ENCODE assay signal across 9 cellular contexts in genomic region chr17:35142467-35142796, GRCh38. TPM values are rescaled to one million over a fixed set of nuclear protein-coding genes. Genes with fewer than 3 reads are reported as not detected.
DNase-seq lines count a peak whose midpoint lies in the region; ATAC-seq and TF ChIP-seq lines count a peak whose summit lies in the region.
"Had no signal": no experiment of that assay in that cellular context is flagged by ENCODE, and none has a peak within 500 bp of the region (broad histone marks: within the 10 kb centered on the region; RNA-seq: fewer than 3 reads in every experiment).

No MANE protein-coding gene starts in this region.

- peak overlapping the region; percentile 50 for H2AFZ ChIP-seq in MM.1S (ENCODE audit: low read length)
- H2AFZ ChIP-seq in neuronal stem cell (ENCODE audit: low read length) = peak overlapping the region; percentile 95

- H4K91ac ChIP-seq in neuronal stem cell (ENCODE audit: low read depth, low read length, poor library complexity) = no peak overlapping the region

- no peaks in the 10 kb centered on the region for H3K4me1 ChIP-seq in MM.1S (ENCODE audit: low read length)
- peaks cover 0 to 11% of the 10 kb centered on the region in 2 donors for H3K4me1 ChIP-seq in duodenal mucosa (ENCODE audit: control insufficient read depth in 1 of 2, insufficient read depth in 2 of 2, low read length in 2 of 2)
- no peaks in the 10 kb centered on the region for H3K4me1 ChIP-seq in neuronal stem cell (ENCODE audit: control insufficient read depth in 2 of 2, insufficient read depth in 1 of 2, low read depth in 1 of 2, low read length in 2 of 2)

- TF ChIP-seq CTCF in CD14-positive monocyte (IDR thresholded peaks at IDR 0.05) (peak; percentile 63), MM.1S (IDR thresholded peaks at IDR 0.05; ENCODE audit: low read length) (no peak)

- H4K20me1 ChIP-seq in MM.1S (ENCODE audit: insufficient read depth, low read length) = no peaks in the 10 kb centered on the region

- DNase-seq in CD14-positive monocyte (ENCODE audit: low spot score) (no peak), MM.1S (no peak), neuronal stem cell (ENCODE audit: low spot score) (no peak), NCI-H2227 treated with DMSO at 0.1 percent for 48 hours (lab: John Stamatoyannopoulos, UW) (no peak), NCI-H446 (lab: John Stamatoyannopoulos, UW) (no peak)

- H2AK5ac ChIP-seq in neuronal stem cell (ENCODE audit: low read depth, low read length) = peak overlapping the region; percentile 34

- H3K4me1 Mint-ChIP-seq in CD14-positive monocyte = peaks cover 11% of the 10 kb centered on the region

- H2BK12ac ChIP-seq in neuronal stem cell (ENCODE audit: low read length) = no peak overlapping the region

- no peak overlapping the region for H3K14ac ChIP-seq in neuronal stem cell (ENCODE audit: low read length)

- H3K36me3 ChIP-seq in MM.1S (replicated peaks; ENCODE audit: insufficient read depth, low read length) (peaks cover 3% of the 10 kb centered on the region; the same call in 1 of the 2 replicates), duodenal mucosa (ENCODE audit: control insufficient read depth in 1 of 2, insufficient read depth in 2 of 2, low read length in 2 of 2) (peaks cover 3 to 19% of the 10 kb centered on the region in 2 donors), neuronal stem cell (replicated peaks in 1 of 2; ENCODE audit: control insufficient read depth in 2 of 2, insufficient read depth in 2 of 2, low read length in 2 of 2) (peaks cover 18 to 28% of the 10 kb centered on the region in 2 donors)

- H3K9me2 ChIP-seq in MM.1S (replicated peaks; ENCODE audit: insufficient read depth, low read length) = no peaks in the 10 kb centered on the region

- no peaks in the 10 kb centered on the region for H3K79me1 ChIP-seq in neuronal stem cell (ENCODE audit: low read depth, low read length)

- H2BK5ac ChIP-seq in neuronal stem cell (ENCODE audit: low read length) = no peak overlapping the region

- WGBS in neuronal stem cell (ENCODE audit: extremely low coverage in 2 of 2, insufficient read length in 2 of 2, insufficient replicate concordance in 1 of 2), 2 donors = no CpG with 5 or more reads among the region's 8 CpGs

- no peaks in the 10 kb centered on the region for H3K9me3 Mint-ChIP-seq in CD14-positive monocyte

- peak overlapping the region; percentile 100; the same call in 1 of the 2 replicates for H3K4me3 ChIP-seq in MM.1S (ENCODE audit: low read length)
- peak overlapping the region; percentile 97 to 99 for H3K4me3 ChIP-seq in duodenal mucosa (ENCODE audit: low read depth in 1 of 2, low read length in 2 of 2)
- H3K4me3 ChIP-seq in neuronal stem cell (ENCODE audit: low read length in 2 of 2) = peak overlapping the region in 1 of 2 donors; percentile 94

- H3K36me3 Mint-ChIP-seq in CD14-positive monocyte = peaks cover 14% of the 10 kb centered on the region in 2 donors

- no peak for ATAC-seq in GM19324 (IDR thresholded peaks at IDR 0.05; ENCODE audit: low FRiP score, unreplicated experiment)
- no peak for ATAC-seq in GM21360 (IDR thresholded peaks at IDR 0.05; ENCODE audit: unreplicated experiment)

- H3K27me3 ChIP-seq in MM.1S (replicated peaks; ENCODE audit: insufficient read depth, low read length) (no peaks in the 10 kb centered on the region), duodenal mucosa (ENCODE audit: control insufficient read depth in 1 of 2, insufficient read depth in 2 of 2, low read length in 2 of 2) (no peaks in the 10 kb centered on the region), neuronal stem cell (ENCODE audit: control insufficient read depth in 3 of 3, insufficient read depth in 3 of 3, low read depth in 1 of 3, low read length in 3 of 3) (peaks cover 0 to 12% (median 0%) of the 10 kb centered on the region in 3 experiments)

- H3K4me2 ChIP-seq in MM.1S (ENCODE audit: low read depth, low read length) (peak overlapping the region; percentile 71; the same call in 1 of the 2 replicates), neuronal stem cell (ENCODE audit: insufficient read depth, low read length, poor library complexity, severe bottlenecking) (no peak overlapping the region)

- H3K27ac ChIP-seq in MM.1S (ENCODE audit: low read length) = no peak overlapping the region
- H3K27ac ChIP-seq in duodenal mucosa (ENCODE audit: low read depth, low read length) = no peak overlapping the region
- H3K27ac ChIP-seq in neuronal stem cell (replicated peaks; ENCODE audit: low read length) = no peak overlapping the region

- no peak overlapping the region for H3K23ac ChIP-seq in neuronal stem cell (ENCODE audit: low read depth, low read length, poor library complexity)

- no peak overlapping the region for H2BK15ac ChIP-seq in neuronal stem cell (ENCODE audit: low read length)

- no peak overlapping the region for H4K8ac ChIP-seq in neuronal stem cell (ENCODE audit: low read depth, low read length)

- peak overlapping the region; percentile 83 to 91 for H3K4me3 Mint-ChIP-seq in CD14-positive monocyte

- H2BK120ac ChIP-seq in neuronal stem cell (ENCODE audit: low read depth, low read length) = no peak overlapping the region

- H3K18ac ChIP-seq in neuronal stem cell (ENCODE audit: low read length) = peak overlapping the region; percentile 57

- intact Hi-C loops in CD14-positive monocyte (cut with micrococcal nuclease) = no loop called here

- no peaks in the 10 kb centered on the region for H3F3A ChIP-seq in MM.1S (ENCODE audit: insufficient read depth, low read length)

- no peak overlapping the region for H3K4ac ChIP-seq in neuronal stem cell (ENCODE audit: low read length)

- H3K9me3 ChIP-seq in MM.1S (replicated peaks; ENCODE audit: insufficient read depth, low read length) = no peaks in the 10 kb centered on the region
- H3K9me3 ChIP-seq in duodenal mucosa (ENCODE audit: control insufficient read depth in 1 of 2, low read length in 2 of 2) = no peaks in the 10 kb centered on the region
- H3K9me3 ChIP-seq in neuronal stem cell (replicated peaks in 1 of 2; ENCODE audit: control insufficient read depth in 2 of 2, insufficient read depth in 1 of 2, low read depth in 1 of 2, low read length in 2 of 2) = no peaks in the 10 kb centered on the region

- H3K9ac ChIP-seq in MM.1S (ENCODE audit: low read length) (no peak overlapping the region), duodenal mucosa (ENCODE audit: low read depth in 1 of 2, low read length in 2 of 2) (no peak overlapping the region), neuronal stem cell (ENCODE audit: low read depth, low read length, poor library complexity) (no peak overlapping the region)

- H3K27ac Mint-ChIP-seq in CD14-positive monocyte = no peak overlapping the region

- H3K79me2 ChIP-seq in MM.1S (ENCODE audit: low read length) = peaks cover 36% of the 10 kb centered on the region

- peaks cover 0 to 3% (median 2%) of the 10 kb centered on the region in 3 donors for H3K27me3 Mint-ChIP-seq in CD14-positive monocyte (ENCODE audit: low read depth in 3 of 3)

RNA-seq across cellular contexts. Expression of gene NLE1, which starts 0.3 kb away (rescaled TPM):
- polyA plus RNA-seq in CD14-positive monocyte = 1 to 10 TPM; 1.6 to 2.2 TPM
- 10.0 TPM for polyA plus RNA-seq in neuronal stem cell (2013, experiment 1 of 2)
- 9.9 TPM for polyA plus RNA-seq in neuronal stem cell (2013, experiment 2 of 2)

RNA-seq across cellular contexts. Expression of gene UNC45B, which starts 5.2 kb away (rescaled TPM):
- polyA plus RNA-seq in CD14-positive monocyte = not detected
- polyA plus RNA-seq in neuronal stem cell (2013, experiment 1 of 2) = 0.03 TPM
- 0.03 TPM for polyA plus RNA-seq in neuronal stem cell (2013, experiment 2 of 2)

RNA-seq across cellular contexts. Expression of gene FNDC8, which starts 21.0 kb away (rescaled TPM):
- polyA plus RNA-seq in CD14-positive monocyte = not detected
- polyA plus RNA-seq in neuronal stem cell (2013, experiment 1 of 2) = not detected
- not detected for polyA plus RNA-seq in neuronal stem cell (2013, experiment 2 of 2)

RNA-seq across cellular contexts. Expression of gene RAD51D, which starts 22.8 kb away (rescaled TPM):
- polyA plus RNA-seq in CD14-positive monocyte = 1 to 10 TPM; 4.4 to 6.9 TPM
- polyA plus RNA-seq in neuronal stem cell (2013, experiment 1 of 2) = 7.1 TPM
- 6.6 TPM for polyA plus RNA-seq in neuronal stem cell (2013, experiment 2 of 2)

RNA-seq across cellular contexts. Expression of gene SLC35G3, which starts 51.8 kb away (rescaled TPM):
- polyA plus RNA-seq in CD14-positive monocyte = not detected
- not detected for polyA plus RNA-seq in neuronal stem cell (2013, experiment 1 of 2)
- not detected for polyA plus RNA-seq in neuronal stem cell (2013, experiment 2 of 2)
- polyA plus RNA-seq: esophagus had no signal
